Comparison of ENCODE assay signal across 7 cellular contexts in genomic region chr1:198681831-198682756, GRCh38. TPM values are rescaled to one million over a fixed set of nuclear protein-coding genes. Genes with fewer than 3 reads are reported as not detected.
A peak's percentile ranks its signal among the peaks of the same experiment; 100 is the strongest.
DNase-seq lines count a peak whose midpoint lies in the region; ATAC-seq and TF ChIP-seq lines count a peak whose summit lies in the region.

No MANE protein-coding gene starts in this region.

- DNase-seq in NAMALWA (ENCODE audit: low spot score), result peak; percentile 98
- peak; percentile 29 for DNase-seq in T1000 (lab: John Stamatoyannopoulos, UW)
- peak; percentile 75 for DNase-seq in brain pericyte (ENCODE audit: low read depth, low spot score)
- DNase-seq in left colon, result peak; percentile 57 to 76
- peak; percentile 85 for DNase-seq in stimulated activated CD4-positive, alpha-beta T cell treated with anti-CD3 and anti-CD28 coated beads, Interleukin-4, amount 100 ng/mL, for 24 hours

- no peak for TF ChIP-seq POLR2A in GM18505 (IDR thresholded peaks at IDR 0.05; ENCODE audit: borderline replicate concordance, extremely low read depth, insufficient read depth, insufficient read length)

- intact Hi-C loops in left colon (cut with DNase I, micrococcal nuclease), result no loop called here

- ATAC-seq in GM18505 (IDR thresholded peaks at IDR 0.05; ENCODE audit: unreplicated experiment) (peak; percentile 95), HG02588 (IDR thresholded peaks at IDR 0.05; ENCODE audit: unreplicated experiment) (peak; percentile 93), left colon (peak; percentile 94)

RNA-seq across cellular contexts. Expression of gene PTPRC, which starts 43.3 kb away (rescaled TPM):
- total RNA-seq in left colon, result 10 to 100 TPM in 1 of 2 donors, 1 to 10 TPM in 1; 6.3 to 22.4 TPM

Comparison
In these comparisons a context has a peak if more than half of its experiments do, and no peak if none do; other contexts are left out.
1. Peak in every context shown above with its lines: DNase-seq and ATAC-seq.
2. DNase-seq: peak in every context shown above with its lines; median percentile 98 in NAMALWA; 85 in stimulated activated CD4-positive, alpha-beta T cell treated with anti-CD3 and anti-CD28 coated beads, Interleukin-4, amount 100 ng/mL, for 24 hours; 75 in brain pericyte; 66 in left colon; 29 in T1000.